Comparison of ENCODE assay signal across 9 cellular contexts in the genomic region with DNA sequence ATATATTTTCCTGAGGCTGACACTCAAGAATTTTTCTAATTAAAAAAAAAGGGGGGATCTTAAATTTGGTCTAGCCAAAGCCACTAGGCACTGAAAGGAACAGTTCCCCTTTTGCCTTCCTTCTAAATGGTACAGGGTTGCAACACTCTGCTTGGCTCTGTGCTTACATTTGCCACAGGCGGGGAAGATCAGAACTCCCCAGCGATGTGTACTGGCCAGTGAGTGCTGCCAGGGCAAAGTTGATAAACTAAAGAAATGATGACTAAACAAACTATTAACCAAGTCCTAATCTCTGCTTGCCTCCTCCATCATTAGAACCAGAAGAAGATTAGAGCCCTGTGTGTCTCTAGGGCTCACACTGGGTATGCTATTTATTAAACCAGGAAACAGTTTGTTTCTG.
A peak's percentile ranks its signal among the peaks of the same experiment; 100 is the strongest.
DNase-seq lines count a peak whose midpoint lies in the region; ATAC-seq and TF ChIP-seq lines count a peak whose summit lies in the region.
"Had no signal": no experiment of that assay in that cellular context is flagged by ENCODE, and none has a peak within 500 bp of the region (broad histone marks: within the 10 kb centered on the region; RNA-seq: fewer than 3 reads in every experiment).

No MANE protein-coding gene starts in this region.

- POLR2A ChIA-PET in WTC11 (lab: Charles Lee), result interaction anchor here (0.6 kb wide), 1 partner anchor 1892 kb away, joined by 4 read pairs; no protein-coding TSS in a partner anchor

- peaks cover 9% of the 10 kb centered on the region for H3K4me1 Mint-ChIP-seq in WTC11
- H3K4me1 Mint-ChIP-seq in stimulated activated naive B cell treated with anti-CD40 and anti-IgM and Interleukin-4, amounts not matched to agents 10 μg/mL and 1 μg/mL and 100 μg/mL, for 72 hours, result peaks cover 14 to 22% of the 10 kb centered on the region in 2 donors

- H3K9me3 Mint-ChIP-seq in WTC11, result no peaks in the 10 kb centered on the region
- H3K9me3 Mint-ChIP-seq in stimulated activated naive B cell treated with anti-CD40 and anti-IgM and Interleukin-4, amounts not matched to agents 10 μg/mL and 1 μg/mL and 100 μg/mL, for 72 hours, result no peaks in the 10 kb centered on the region

- CTCF ChIA-PET in WTC11 (lab: Charles Lee), result no interaction called here

- no peak for DNase-seq in WTC11 (ENCODE audit: low spot score)
- DNase-seq in stimulated activated naive B cell treated with anti-CD40 and anti-IgM and Interleukin-4, amounts not matched to agents 10 μg/mL and 1 μg/mL and 100 μg/mL, for 72 hours, result peak; percentile 8
- no peak for DNase-seq in DMS 273 treated with DMSO at 0.1 percent for 48 hours (lab: John Stamatoyannopoulos, UW)
- DNase-seq in HK-2 (ENCODE audit: unreplicated experiment), result no peak
- no peak for DNase-seq in DMS153 (lab: John Stamatoyannopoulos, UW)
- no peak for DNase-seq in suprapubic skin (ENCODE audit: low spot score in 2 of 2)
- DNase-seq: NCI-H187 had no signal

- peaks cover 6% of the 10 kb centered on the region for H3K4me1 ChIP-seq in suprapubic skin

- no peaks in the 10 kb centered on the region for H3K9me3 ChIP-seq in suprapubic skin

- ATAC-seq in GM21360 (IDR thresholded peaks at IDR 0.05; ENCODE audit: unreplicated experiment), result peak; percentile 87
- peak; percentile 76 for ATAC-seq in HG03103 (IDR thresholded peaks at IDR 0.05; ENCODE audit: low read depth, unreplicated experiment)
- peak; percentile 20; the same call in 1 of the 2 replicates for ATAC-seq in WTC11
- peak; percentile 100 for ATAC-seq in stimulated activated naive B cell treated with anti-CD40 and anti-IgM and Interleukin-4, amounts not matched to agents 10 μg/mL and 1 μg/mL and 100 μg/mL, for 72 hours (replicated peaks)

- WGBS in suprapubic skin, result 24% methylated on average over 2 of the region's 2 CpGs

- no peak overlapping the region for H3K27ac Mint-ChIP-seq in WTC11
- no peak overlapping the region for H3K27ac Mint-ChIP-seq in stimulated activated naive B cell treated with anti-CD40 and anti-IgM and Interleukin-4, amounts not matched to agents 10 μg/mL and 1 μg/mL and 100 μg/mL, for 72 hours

- TF ChIP-seq POLR2A in suprapubic skin (IDR thresholded peaks at IDR 0.05), result no peak

- no peak for TF ChIP-seq EP300 in suprapubic skin (IDR thresholded peaks at IDR 0.05)

- H3K4me3 ChIP-seq in suprapubic skin, result no peak overlapping the region

- no peaks in the 10 kb centered on the region for H3K27me3 Mint-ChIP-seq in WTC11 (ENCODE audit: low read depth)
- H3K27me3 Mint-ChIP-seq in stimulated activated naive B cell treated with anti-CD40 and anti-IgM and Interleukin-4, amounts not matched to agents 10 μg/mL and 1 μg/mL and 100 μg/mL, for 72 hours, result no peaks in the 10 kb centered on the region

- no peak overlapping the region for H3K4me3 Mint-ChIP-seq in WTC11
- no peak overlapping the region for H3K4me3 Mint-ChIP-seq in stimulated activated naive B cell treated with anti-CD40 and anti-IgM and Interleukin-4, amounts not matched to agents 10 μg/mL and 1 μg/mL and 100 μg/mL, for 72 hours

- TF ChIP-seq CTCF in WTC11 (IDR thresholded peaks at IDR 0.05) (no peak), suprapubic skin (IDR thresholded peaks at IDR 0.05) (no peak)

- H3K27ac ChIP-seq in suprapubic skin, result no peak overlapping the region

- no peaks in the 10 kb centered on the region for H3K36me3 Mint-ChIP-seq in WTC11
- no peaks in the 10 kb centered on the region for H3K36me3 Mint-ChIP-seq in stimulated activated naive B cell treated with anti-CD40 and anti-IgM and Interleukin-4, amounts not matched to agents 10 μg/mL and 1 μg/mL and 100 μg/mL, for 72 hours

- H3K36me3 ChIP-seq in suprapubic skin, result no peaks in the 10 kb centered on the region

- H3K27me3 ChIP-seq in suprapubic skin, result no peaks in the 10 kb centered on the region

TF ChIP-seq in WTC11, 78 proteins besides CTCF, POLR2A, EP300 and RAD21:
- TF ChIP-seq ZNF396 (CRISPR knock-in tag; IDR thresholded peaks at IDR 0.05; ENCODE audit: borderline replicate concordance) (no peak), ESRRA (CRISPR knock-in tag; IDR thresholded peaks at IDR 0.05; ENCODE audit: borderline replicate concordance) (no peak), TEAD4 (CRISPR knock-in tag; IDR thresholded peaks at IDR 0.05) (no peak), ZNF219 (CRISPR knock-in tag; IDR thresholded peaks at IDR 0.05; ENCODE audit: borderline replicate concordance) (no peak), TP53 (CRISPR knock-in tag; IDR thresholded peaks at IDR 0.05) (no peak), ZBTB21 (CRISPR knock-in tag; IDR thresholded peaks at IDR 0.05; ENCODE audit: borderline replicate concordance) (no peak), GABPB1 (CRISPR knock-in tag; IDR thresholded peaks at IDR 0.05) (no peak), TEAD1 (CRISPR knock-in tag; IDR thresholded peaks at IDR 0.05) (no peak), HMGA2 (CRISPR knock-in tag; IDR thresholded peaks at IDR 0.05) (no peak), GTF2I (CRISPR knock-in tag; conservative IDR thresholded peaks at IDR 0.05) (no peak), TCF7 (CRISPR knock-in tag; IDR thresholded peaks at IDR 0.05; ENCODE audit: low read depth) (no peak), CREB1 (CRISPR knock-in tag; IDR thresholded peaks at IDR 0.05) (no peak), ZNF232 (CRISPR knock-in tag; IDR thresholded peaks at IDR 0.05) (no peak)
- TF ChIP-seq, protein P1, sequence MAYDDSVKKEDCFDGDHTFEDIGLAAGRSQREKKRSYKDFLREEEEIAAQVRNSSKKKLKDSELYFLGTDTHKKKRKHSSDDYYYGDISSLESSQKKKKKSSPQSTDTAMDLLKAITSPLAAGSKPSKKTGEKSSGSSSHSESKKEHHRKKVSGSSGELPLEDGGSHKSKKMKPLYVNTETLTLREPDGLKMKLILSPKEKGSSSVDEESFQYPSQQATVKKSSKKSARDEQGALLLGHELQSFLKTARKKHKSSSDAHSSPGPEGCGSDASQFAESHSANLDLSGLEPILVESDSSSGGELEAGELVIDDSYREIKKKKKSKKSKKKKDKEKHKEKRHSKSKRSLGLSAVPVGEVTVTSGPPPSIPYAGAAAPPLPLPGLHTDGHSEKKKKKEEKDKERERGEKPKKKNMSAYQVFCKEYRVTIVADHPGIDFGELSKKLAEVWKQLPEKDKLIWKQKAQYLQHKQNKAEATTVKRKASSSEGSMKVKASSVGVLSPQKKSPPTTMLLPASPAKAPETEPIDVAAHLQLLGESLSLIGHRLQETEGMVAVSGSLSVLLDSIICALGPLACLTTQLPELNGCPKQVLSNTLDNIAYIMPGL (CRISPR knock-in tag; IDR thresholded peaks at IDR 0.05), result no peak
- TF ChIP-seq, protein P2, sequence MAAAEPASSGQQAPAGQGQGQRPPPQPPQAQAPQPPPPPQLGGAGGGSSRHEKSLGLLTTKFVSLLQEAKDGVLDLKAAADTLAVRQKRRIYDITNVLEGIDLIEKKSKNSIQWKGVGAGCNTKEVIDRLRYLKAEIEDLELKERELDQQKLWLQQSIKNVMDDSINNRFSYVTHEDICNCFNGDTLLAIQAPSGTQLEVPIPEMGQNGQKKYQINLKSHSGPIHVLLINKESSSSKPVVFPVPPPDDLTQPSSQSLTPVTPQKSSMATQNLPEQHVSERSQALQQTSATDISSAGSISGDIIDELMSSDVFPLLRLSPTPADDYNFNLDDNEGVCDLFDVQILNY (CRISPR knock-in tag; IDR thresholded peaks at IDR 0.05), result no peak
- TF ChIP-seq, protein P3, sequence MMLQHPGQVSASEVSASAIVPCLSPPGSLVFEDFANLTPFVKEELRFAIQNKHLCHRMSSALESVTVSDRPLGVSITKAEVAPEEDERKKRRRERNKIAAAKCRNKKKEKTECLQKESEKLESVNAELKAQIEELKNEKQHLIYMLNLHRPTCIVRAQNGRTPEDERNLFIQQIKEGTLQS (CRISPR knock-in tag; conservative IDR thresholded peaks at IDR 0.05), result no peak
- TF ChIP-seq, protein P4, sequence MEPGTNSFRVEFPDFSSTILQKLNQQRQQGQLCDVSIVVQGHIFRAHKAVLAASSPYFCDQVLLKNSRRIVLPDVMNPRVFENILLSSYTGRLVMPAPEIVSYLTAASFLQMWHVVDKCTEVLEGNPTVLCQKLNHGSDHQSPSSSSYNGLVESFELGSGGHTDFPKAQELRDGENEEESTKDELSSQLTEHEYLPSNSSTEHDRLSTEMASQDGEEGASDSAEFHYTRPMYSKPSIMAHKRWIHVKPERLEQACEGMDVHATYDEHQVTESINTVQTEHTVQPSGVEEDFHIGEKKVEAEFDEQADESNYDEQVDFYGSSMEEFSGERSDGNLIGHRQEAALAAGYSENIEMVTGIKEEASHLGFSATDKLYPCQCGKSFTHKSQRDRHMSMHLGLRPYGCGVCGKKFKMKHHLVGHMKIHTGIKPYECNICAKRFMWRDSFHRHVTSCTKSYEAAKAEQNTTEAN (CRISPR knock-in tag; IDR thresholded peaks at IDR 0.05), result no peak
- TF ChIP-seq, protein P5, sequence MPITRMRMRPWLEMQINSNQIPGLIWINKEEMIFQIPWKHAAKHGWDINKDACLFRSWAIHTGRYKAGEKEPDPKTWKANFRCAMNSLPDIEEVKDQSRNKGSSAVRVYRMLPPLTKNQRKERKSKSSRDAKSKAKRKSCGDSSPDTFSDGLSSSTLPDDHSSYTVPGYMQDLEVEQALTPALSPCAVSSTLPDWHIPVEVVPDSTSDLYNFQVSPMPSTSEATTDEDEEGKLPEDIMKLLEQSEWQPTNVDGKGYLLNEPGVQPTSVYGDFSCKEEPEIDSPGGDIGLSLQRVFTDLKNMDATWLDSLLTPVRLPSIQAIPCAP (CRISPR knock-in tag; IDR thresholded peaks at IDR 0.05), result no peak
- TF ChIP-seq, protein P6, sequence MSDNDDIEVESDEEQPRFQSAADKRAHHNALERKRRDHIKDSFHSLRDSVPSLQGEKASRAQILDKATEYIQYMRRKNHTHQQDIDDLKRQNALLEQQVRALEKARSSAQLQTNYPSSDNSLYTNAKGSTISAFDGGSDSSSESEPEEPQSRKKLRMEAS (CRISPR knock-in tag; IDR thresholded peaks at IDR 0.05), result no peak
- TF ChIP-seq, protein P7, sequence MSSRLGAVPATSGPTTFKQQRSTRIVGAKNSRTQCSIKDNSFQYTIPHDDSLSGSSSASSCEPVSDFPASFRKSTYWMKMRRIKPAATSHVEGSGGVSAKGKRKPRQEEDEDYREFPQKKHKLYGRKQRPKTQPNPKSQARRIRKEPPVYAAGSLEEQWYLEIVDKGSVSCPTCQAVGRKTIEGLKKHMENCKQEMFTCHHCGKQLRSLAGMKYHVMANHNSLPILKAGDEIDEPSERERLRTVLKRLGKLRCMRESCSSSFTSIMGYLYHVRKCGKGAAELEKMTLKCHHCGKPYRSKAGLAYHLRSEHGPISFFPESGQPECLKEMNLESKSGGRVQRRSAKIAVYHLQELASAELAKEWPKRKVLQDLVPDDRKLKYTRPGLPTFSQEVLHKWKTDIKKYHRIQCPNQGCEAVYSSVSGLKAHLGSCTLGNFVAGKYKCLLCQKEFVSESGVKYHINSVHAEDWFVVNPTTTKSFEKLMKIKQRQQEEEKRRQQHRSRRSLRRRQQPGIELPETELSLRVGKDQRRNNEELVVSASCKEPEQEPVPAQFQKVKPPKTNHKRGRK (CRISPR knock-in tag; IDR thresholded peaks at IDR 0.05; ENCODE audit: borderline replicate concordance), result no peak

Comparison
In these comparisons a context has a peak if more than half of its experiments do, and no peak if none do; other contexts are left out.
1. ATAC-seq: peak in every context shown above with its lines; median percentile 100 in stimulated activated naive B cell treated with anti-CD40 and anti-IgM and Interleukin-4, amounts not matched to agents 10 μg/mL and 1 μg/mL and 100 μg/mL, for 72 hours; 87 in GM21360; 76 in HG03103; 20 in WTC11.